ENCODE assay signal across 27 cellular contexts in genomic region chr12:19066471-19067001, GRCh38.
DNase-seq lines count a peak whose midpoint lies in the region; ATAC-seq and TF ChIP-seq lines count a peak whose summit lies in the region.
"Had no signal": no experiment of that assay in that cellular context is flagged by ENCODE, and none has a peak within 500 bp of the region (broad histone marks: within the 10 kb centered on the region; RNA-seq: fewer than 3 reads in every experiment).

No MANE protein-coding gene starts in this region.

- peak overlapping the region; percentile 60 for H3K4me3 Mint-ChIP-seq in Calu3 (ENCODE audit: low read depth, unreplicated experiment)
- H3K4me3 Mint-ChIP-seq: activated CD4-positive, alpha-beta T cell treated with anti-CD3 and anti-CD28 coated beads, Interleukin-2, amount 10 ng/mL, durations not matched to agents 24 days and 14 days; activated T-cell treated with anti-CD3 and anti-CD28 coated beads, Interleukin-2, amount 50 U/mL, for 72 hours; effector memory CD8-positive, alpha-beta T cell; stimulated activated memory B cell treated with anti-CD40 and anti-IgM and Interleukin-4, amounts not matched to agents 10 μg/mL and 1 μg/mL and 100 μg/mL, for 72 hours; T-helper 17 cell had no signal

- WGBS in stomach, 5 donors, result 17 to 35% (median 27%) methylated on average over 3 of the region's 3 CpGs

- TF ChIP-seq EP300 in stomach (IDR thresholded peaks at IDR 0.05), result no peak

- CTCF ChIA-PET in Calu3 (lab: Charles Lee), result interaction anchor here (0.5 to 2.2 kb wide), 5 partner anchors 10 to 547 kb away, joined by 3 to 25 read pairs (median 4); no protein-coding TSS in a partner anchor

- no peaks in the 10 kb centered on the region for H3K27me3 ChIP-seq in neuron (ENCODE audit: insufficient read depth, low read length)
- no peaks in the 10 kb centered on the region for H3K27me3 ChIP-seq in stomach
- H3K27me3 ChIP-seq: adrenal gland, colonic mucosa, esophagus muscularis mucosa, SJSA1, testis, vagina had no signal

- peak overlapping the region; percentile 93 for H3K27ac Mint-ChIP-seq in Calu3 (ENCODE audit: unreplicated experiment)
- H3K27ac Mint-ChIP-seq: activated CD4-positive, alpha-beta T cell treated with anti-CD3 and anti-CD28 coated beads, Interleukin-2, amount 10 ng/mL, durations not matched to agents 24 days and 14 days; activated T-cell treated with anti-CD3 and anti-CD28 coated beads, Interleukin-2, amount 50 U/mL, for 72 hours; effector memory CD8-positive, alpha-beta T cell; stimulated activated memory B cell treated with anti-CD40 and anti-IgM and Interleukin-4, amounts not matched to agents 10 μg/mL and 1 μg/mL and 100 μg/mL, for 72 hours; T-helper 17 cell had no signal

- no peak overlapping the region for H3K27ac ChIP-seq in stomach
- H3K27ac ChIP-seq: adrenal gland, C4-2B, colonic mucosa, esophagus muscularis mucosa, lower lobe of right lung, SJSA1, testis, vagina had no signal

- H3K36me3 Mint-ChIP-seq in Calu3 (ENCODE audit: insufficient read depth, unreplicated experiment), result no peaks in the 10 kb centered on the region
- H3K36me3 Mint-ChIP-seq: stimulated activated memory B cell treated with anti-CD40 and anti-IgM and Interleukin-4, amounts not matched to agents 10 μg/mL and 1 μg/mL and 100 μg/mL, for 72 hours had no signal

- no peaks in the 10 kb centered on the region for H3K9me3 ChIP-seq in neuron (ENCODE audit: low read length)
- no peaks in the 10 kb centered on the region for H3K9me3 ChIP-seq in stomach
- H3K9me3 ChIP-seq: adrenal gland, colonic mucosa, esophagus muscularis mucosa, lower lobe of right lung, SJSA1, testis, vagina had no signal

- no peaks in the 10 kb centered on the region for H3K9me3 Mint-ChIP-seq in Calu3 (ENCODE audit: low read depth, unreplicated experiment)
- H3K9me3 Mint-ChIP-seq: activated CD4-positive, alpha-beta T cell treated with anti-CD3 and anti-CD28 coated beads, Interleukin-2, amount 10 ng/mL, durations not matched to agents 24 days and 14 days; activated T-cell treated with anti-CD3 and anti-CD28 coated beads, Interleukin-2, amount 50 U/mL, for 72 hours; effector memory CD8-positive, alpha-beta T cell; stimulated activated memory B cell treated with anti-CD40 and anti-IgM and Interleukin-4, amounts not matched to agents 10 μg/mL and 1 μg/mL and 100 μg/mL, for 72 hours had no signal

- intact Hi-C loops in Calu3 (cut with micrococcal nuclease; ENCODE audit: unreplicated experiment) (loop anchor here (1.0 to 5.0 kb wide), 4 partner anchors 31 to 204 kb away; no protein-coding TSS in a partner anchor), stomach (cut with DNase I; ENCODE audit: low total_unique reads) (no loop called here)

- TF ChIP-seq CTCF in Calu3 (IDR thresholded peaks at IDR 0.05; ENCODE audit: unreplicated experiment), result no peak
- no peak for TF ChIP-seq CTCF in stomach (IDR thresholded peaks at IDR 0.05)

- DNase-seq in Calu3 (peak; percentile 48), NCI-H69 (lab: John Stamatoyannopoulos, UW) (peak; percentile 1), left kidney (ENCODE audit: low read depth, low spot score) (peak; percentile 53), globus pallidus (ENCODE audit: low spot score) (no peak), RPMI8226 (no peak), stomach (no peak)
- DNase-seq: activated CD4-positive, alpha-beta T cell treated with anti-CD3 and anti-CD28 coated beads, Interleukin-2, amount 10 ng/mL, durations not matched to agents 24 days and 14 days; activated naive CD4-positive, alpha-beta T cell treated with Interleukin-2 at 50 U/mL for 16 hours; activated T-cell treated with anti-CD3 and anti-CD28 coated beads, Interleukin-2, amount 50 U/mL, for 72 hours; adrenal gland; colonic mucosa; effector memory CD8-positive, alpha-beta T cell; hypothalamus; lower lobe of right lung; NCI-H1417; NCI-H510A treated with DMSO at 0.1 percent for 48 hours; stimulated activated CD4-positive, alpha-beta T cell treated with anti-CD3 and anti-CD28 coated beads, Interleukin-4, amount 100 ng/mL, for 1 hour; T-helper 17 cell; testis had no signal

- H3K27me3 Mint-ChIP-seq in Calu3 (ENCODE audit: unreplicated experiment), result no peaks in the 10 kb centered on the region
- H3K27me3 Mint-ChIP-seq: activated CD4-positive, alpha-beta T cell treated with anti-CD3 and anti-CD28 coated beads, Interleukin-2, amount 10 ng/mL, durations not matched to agents 24 days and 14 days; stimulated activated memory B cell treated with anti-CD40 and anti-IgM and Interleukin-4, amounts not matched to agents 10 μg/mL and 1 μg/mL and 100 μg/mL, for 72 hours had no signal

- no TSS peak for BruUV-seq in Calu3 (replicated peaks; lab: Mats Ljungman, UMichigan)

- H3K36me3 ChIP-seq in neuron (ENCODE audit: insufficient read depth, low read length) (no peaks in the 10 kb centered on the region), stomach (no peaks in the 10 kb centered on the region)
- H3K36me3 ChIP-seq: adrenal gland, colonic mucosa, esophagus muscularis mucosa, lower lobe of right lung, SJSA1, vagina had no signal

- H2AFZ ChIP-seq in neuron (ENCODE audit: low read depth, low read length), result peak overlapping the region; percentile 31

- H3K4me3 ChIP-seq in neuron (ENCODE audit: low read length) (no peak overlapping the region), stomach (no peak overlapping the region)
- H3K4me3 ChIP-seq: adrenal gland, colonic mucosa, esophagus muscularis mucosa, K562, lower lobe of right lung, SJSA1, testis, vagina had no signal

- H3K4me1 ChIP-seq in neuron (ENCODE audit: insufficient read depth, low read length) (peaks cover 16% of the 10 kb centered on the region), stomach (peaks cover 0 to 18% (median 11%) of the 10 kb centered on the region in 4 donors)
- H3K4me1 ChIP-seq: adrenal gland, colonic mucosa, lower lobe of right lung, SJSA1, testis, vagina had no signal

- H3K4me1 Mint-ChIP-seq in Calu3 (ENCODE audit: low read depth, unreplicated experiment), result peaks cover 36% of the 10 kb centered on the region
- H3K4me1 Mint-ChIP-seq: activated CD4-positive, alpha-beta T cell treated with anti-CD3 and anti-CD28 coated beads, Interleukin-2, amount 10 ng/mL, durations not matched to agents 24 days and 14 days; stimulated activated memory B cell treated with anti-CD40 and anti-IgM and Interleukin-4, amounts not matched to agents 10 μg/mL and 1 μg/mL and 100 μg/mL, for 72 hours; T-helper 17 cell had no signal

- TF ChIP-seq POLR2A in stomach (IDR thresholded peaks at IDR 0.05), result no peak

- no peak for ATAC-seq in GM18870 (IDR thresholded peaks at IDR 0.05; ENCODE audit: unreplicated experiment)
- ATAC-seq: activated T-cell treated with anti-CD3 and anti-CD28 coated beads, Interleukin-2, amount 50 U/mL, for 72 hours; effector memory CD8-positive, alpha-beta T cell; K562; lower lobe of right lung; stimulated activated memory B cell treated with anti-CD40 and anti-IgM and Interleukin-4, amounts not matched to agents 10 μg/mL and 1 μg/mL and 100 μg/mL, for 72 hours; T-helper 17 cell had no signal

Comparison
In these comparisons a context has a peak if more than half of its experiments do, and no peak if none do; other contexts are left out.
1. DNase-seq: peak in Calu3 (single experiment), NCI-H69 (single experiment) and left kidney (single experiment); none in globus pallidus (single experiment), RPMI8226 (single experiment) and stomach (single experiment).